Comparison of ENCODE assay signal across 8 cellular contexts in genomic region chr6:30100585-30101422, GRCh38. TPM values are rescaled to one million over a fixed set of nuclear protein-coding genes. Genes with fewer than 3 reads are reported as not detected.
A peak's percentile ranks its signal among the peaks of the same experiment; 100 is the strongest.
DNase-seq lines count a peak whose midpoint lies in the region; ATAC-seq and TF ChIP-seq lines count a peak whose summit lies in the region.

No MANE protein-coding gene starts in this region.

- no peak overlapping the region for H3K27ac ChIP-seq in ovary

- no peaks in the 10 kb centered on the region for H3K36me3 Mint-ChIP-seq in T-helper 2 cell treated with Interferon-gamma antibody and Interleukin-4, amounts not matched to agents 5 μg/mL and 100 μg/mL, for 36 hours (ENCODE audit: low read depth)
- no peaks in the 10 kb centered on the region for H3K36me3 Mint-ChIP-seq in activated CD4-positive, alpha-beta T cell treated with anti-CD3 and anti-CD28 coated beads, Interleukin-2, amount 10 ng/mL, durations not matched to agents 24 days and 14 days (ENCODE audit: low read depth)

- no peaks in the 10 kb centered on the region for H3K9me3 Mint-ChIP-seq in T-helper 2 cell treated with Interferon-gamma antibody and Interleukin-4, amounts not matched to agents 5 μg/mL and 100 μg/mL, for 36 hours
- no peaks in the 10 kb centered on the region for H3K9me3 Mint-ChIP-seq in activated CD4-positive, alpha-beta T cell treated with anti-CD3 and anti-CD28 coated beads, Interleukin-2, amount 10 ng/mL, durations not matched to agents 24 days and 14 days

- H3K36me3 ChIP-seq in ovary = no peaks in the 10 kb centered on the region

- H3K27me3 ChIP-seq in ovary = no peaks in the 10 kb centered on the region

- DNase-seq in T-helper 2 cell treated with Interferon-gamma antibody and Interleukin-4, amounts not matched to agents 5 μg/mL and 100 μg/mL, for 36 hours (ENCODE audit: low spot score) = no peak
- DNase-seq in T-helper 2 cell (no peak), fibroblast of mammary gland (ENCODE audit: low read depth) (no peak), ovary (peak in 4 of 5 donors; percentile 18 to 47 (median 28)), SK-N-DZ (ENCODE audit: low spot score) (no peak)
- DNase-seq in activated CD4-positive, alpha-beta T cell treated with anti-CD3 and anti-CD28 coated beads, Interleukin-2, amount 10 ng/mL, durations not matched to agents 24 days and 14 days = peak; percentile 73

- no peaks in the 10 kb centered on the region for H3K9me3 ChIP-seq in ovary

- peaks cover 76% of the 10 kb centered on the region for H3K27me3 Mint-ChIP-seq in T-helper 2 cell treated with Interferon-gamma antibody and Interleukin-4, amounts not matched to agents 5 μg/mL and 100 μg/mL, for 36 hours (ENCODE audit: low read depth)
- H3K27me3 Mint-ChIP-seq in activated CD4-positive, alpha-beta T cell treated with anti-CD3 and anti-CD28 coated beads, Interleukin-2, amount 10 ng/mL, durations not matched to agents 24 days and 14 days = peaks cover 64% of the 10 kb centered on the region

- intact Hi-C loops in activated CD4-positive, alpha-beta T cell treated with anti-CD3 and anti-CD28 coated beads, Interleukin-2, amount 10 ng/mL, durations not matched to agents 24 days and 14 days (cut with micrococcal nuclease) = loop anchor here (5.0 kb wide), 2 partner anchors 296 to 351 kb away; no protein-coding TSS in a partner anchor
- intact Hi-C loops in ovary (cut with DNase I) = no loop called here

- TF ChIP-seq EP300 in ovary (IDR thresholded peaks at IDR 0.05) = no peak

- no peak for TF ChIP-seq CTCF in fibroblast of mammary gland (conservative IDR thresholded peaks at IDR 0.05; ENCODE audit: control insufficient read depth, insufficient read depth, low read depth, low read length)
- no peak for TF ChIP-seq CTCF in ovary (IDR thresholded peaks at IDR 0.05)

- no peak for TF ChIP-seq POLR2A in ovary (IDR thresholded peaks at IDR 0.05)

- H3K4me1 ChIP-seq in ovary (ENCODE audit: insufficient read depth) = peaks cover 14% of the 10 kb centered on the region

- 2 to 3% (median 3%) methylated on average over 45 to 46 of the region's 46 CpGs for WGBS in ovary, 3 donors

- peak overlapping the region; percentile 72 for H3K4me3 Mint-ChIP-seq in T-helper 2 cell treated with Interferon-gamma antibody and Interleukin-4, amounts not matched to agents 5 μg/mL and 100 μg/mL, for 36 hours
- H3K4me3 Mint-ChIP-seq in activated CD4-positive, alpha-beta T cell treated with anti-CD3 and anti-CD28 coated beads, Interleukin-2, amount 10 ng/mL, durations not matched to agents 24 days and 14 days = peak overlapping the region; percentile 73

- no peak overlapping the region for H3K27ac Mint-ChIP-seq in T-helper 2 cell treated with Interferon-gamma antibody and Interleukin-4, amounts not matched to agents 5 μg/mL and 100 μg/mL, for 36 hours
- H3K27ac Mint-ChIP-seq in activated CD4-positive, alpha-beta T cell treated with anti-CD3 and anti-CD28 coated beads, Interleukin-2, amount 10 ng/mL, durations not matched to agents 24 days and 14 days = no peak overlapping the region

- H3K4me1 Mint-ChIP-seq in T-helper 2 cell treated with Interferon-gamma antibody and Interleukin-4, amounts not matched to agents 5 μg/mL and 100 μg/mL, for 36 hours (ENCODE audit: low read depth) = peaks cover 31% of the 10 kb centered on the region
- peaks cover 31% of the 10 kb centered on the region for H3K4me1 Mint-ChIP-seq in activated CD4-positive, alpha-beta T cell treated with anti-CD3 and anti-CD28 coated beads, Interleukin-2, amount 10 ng/mL, durations not matched to agents 24 days and 14 days

- H3K4me3 ChIP-seq in fibroblast of mammary gland (ENCODE audit: control insufficient read depth, low read depth, low read length) (peak overlapping the region; percentile 13), ovary (peak overlapping the region; percentile 8)

- ATAC-seq in HG03439 (IDR thresholded peaks at IDR 0.05; ENCODE audit: unreplicated experiment) (no peak), GM21360 (IDR thresholded peaks at IDR 0.05; ENCODE audit: unreplicated experiment) (no peak)

RNA-seq across cellular contexts. Expression of gene TRIM31, which starts 12.1 kb away (rescaled TPM):
- 0.09 TPM in 1 of 2 replicates, not detected in the other for total RNA-seq in activated CD4-positive, alpha-beta T cell treated with anti-CD3 and anti-CD28 coated beads, Interleukin-2, amount 10 ng/mL, durations not matched to agents 24 days and 14 days
- total RNA-seq in ovary = not detected
- polyA plus RNA-seq in ovary = not detected
- polyA plus RNA-seq in SK-N-DZ (2014; cell fraction: cytosol; rRNA removed) = not detected in 2 replicates
- polyA plus RNA-seq in SK-N-DZ (2014; cell fraction: nucleus; rRNA removed) = not detected in 2 replicates

RNA-seq across cellular contexts. Expression of gene RNF39, which starts 25.2 kb away (rescaled TPM):
- total RNA-seq in activated CD4-positive, alpha-beta T cell treated with anti-CD3 and anti-CD28 coated beads, Interleukin-2, amount 10 ng/mL, durations not matched to agents 24 days and 14 days = not detected in 2 replicates
- total RNA-seq in ovary = 1 to 10 TPM in 3 of 7 donors, under 1 TPM in 3, not detected in 1; 0.28 to 3.1 (median 0.97) TPM
- 1 to 10 TPM in 1 of 2 donors, under 1 TPM in 1; 0.57 to 1.1 TPM for polyA plus RNA-seq in ovary
- 0.20 and 0.45 TPM in 2 replicates for polyA plus RNA-seq in SK-N-DZ (2014; cell fraction: cytosol; rRNA removed)
- polyA plus RNA-seq in SK-N-DZ (2014; cell fraction: nucleus; rRNA removed) = 0.07 and 0.14 TPM in 2 replicates

RNA-seq across cellular contexts. Expression of gene PPP1R11, which starts 33.8 kb away (rescaled TPM):
- total RNA-seq in activated CD4-positive, alpha-beta T cell treated with anti-CD3 and anti-CD28 coated beads, Interleukin-2, amount 10 ng/mL, durations not matched to agents 24 days and 14 days = 60.9 and 61.1 TPM in 2 replicates
- 10 to 100 TPM; 27.8 to 50.8 (median 43.2) TPM for total RNA-seq in ovary
- 100 to 1,000 TPM in 1 of 2 donors, 10 to 100 TPM in 1; 48.6 to 114 TPM for polyA plus RNA-seq in ovary
- polyA plus RNA-seq in SK-N-DZ (2014; cell fraction: cytosol; rRNA removed) = 35.4 and 42.7 TPM in 2 replicates
- 18.3 and 21.3 TPM in 2 replicates for polyA plus RNA-seq in SK-N-DZ (2014; cell fraction: nucleus; rRNA removed)

RNA-seq across cellular contexts. Expression of gene TRIM40, which starts 35.1 kb away (rescaled TPM):
- not detected in 2 replicates for total RNA-seq in activated CD4-positive, alpha-beta T cell treated with anti-CD3 and anti-CD28 coated beads, Interleukin-2, amount 10 ng/mL, durations not matched to agents 24 days and 14 days
- total RNA-seq in ovary = not detected
- not detected for polyA plus RNA-seq in ovary
- 0.08 TPM in 1 of 2 replicates, not detected in the other for polyA plus RNA-seq in SK-N-DZ (2014; cell fraction: cytosol; rRNA removed)
- polyA plus RNA-seq in SK-N-DZ (2014; cell fraction: nucleus; rRNA removed) = 0.09 TPM in 1 of 2 replicates, not detected in the other

RNA-seq across cellular contexts. Expression of gene POLR1H, which starts 39.7 kb away (rescaled TPM):
- 85.6 and 87.0 TPM in 2 replicates for total RNA-seq in activated CD4-positive, alpha-beta T cell treated with anti-CD3 and anti-CD28 coated beads, Interleukin-2, amount 10 ng/mL, durations not matched to agents 24 days and 14 days
- total RNA-seq in ovary = 10 to 100 TPM; 23.9 to 37.9 (median 28.3) TPM
- polyA plus RNA-seq in ovary = 10 to 100 TPM; 23.1 to 46.6 TPM
- 51.4 and 54.4 TPM in 2 replicates for polyA plus RNA-seq in SK-N-DZ (2014; cell fraction: cytosol; rRNA removed)
- polyA plus RNA-seq in SK-N-DZ (2014; cell fraction: nucleus; rRNA removed) = 33.3 and 36.2 TPM in 2 replicates

Comparison
In these comparisons a context has a peak if more than half of its experiments do, and no peak if none do; other contexts are left out.
1. DNase-seq: peak in activated CD4-positive, alpha-beta T cell treated with anti-CD3 and anti-CD28 coated beads, Interleukin-2, amount 10 ng/mL, durations not matched to agents 24 days and 14 days (single experiment) and ovary (4 of 5); none in T-helper 2 cell treated with Interferon-gamma antibody and Interleukin-4, amounts not matched to agents 5 μg/mL and 100 μg/mL, for 36 hours (single experiment), T-helper 2 cell (0 of 5), fibroblast of mammary gland (single experiment) and SK-N-DZ (single experiment).